In genomic region chr3:13575459-13576061, GRCh38 we compare ENCODE assay signal across 15 cellular contexts. TPM values are rescaled to one million over a fixed set of nuclear protein-coding genes. Genes with fewer than 3 reads are reported as not detected.
DNase-seq lines count a peak whose midpoint lies in the region; ATAC-seq, FAIRE-seq and TF ChIP-seq lines count a peak whose summit lies in the region.
"Had no signal": no experiment of that assay in that cellular context is flagged by ENCODE, and none has a peak within 500 bp of the region (broad histone marks: within the 10 kb centered on the region; RNA-seq: fewer than 3 reads in every experiment).

No MANE protein-coding gene starts in this region.

- CTCF ChIA-PET in WTC11 (lab: Charles Lee): interaction anchor here (0.7 to 2.1 kb wide), 6 partner anchors 11 to 73 kb away, joined by 3 to 6 read pairs (median 3); no protein-coding TSS in a partner anchor

- peaks cover 21% of the 10 kb centered on the region for H3K4me1 ChIP-seq in keratinocyte (ENCODE audit: control insufficient read depth, extremely low read depth, insufficient read depth, low read length)

- no peak for ATAC-seq in WTC11
- ATAC-seq in GM18870 (IDR thresholded peaks at IDR 0.05; ENCODE audit: unreplicated experiment): no peak

- H3K4me1 Mint-ChIP-seq in WTC11: peaks cover 20% of the 10 kb centered on the region

- in situ Hi-C loops in ACHN (cut with HindIII; ENCODE audit: low pct_ligation_motif_present, low pct_unique_long_range_greater_than_20kb, low sequenced_read_pairs): no loop called here

- H3K9me3 ChIP-seq in keratinocyte (ENCODE audit: control insufficient read depth, low read depth, low read length): no peaks in the 10 kb centered on the region
- H3K9me3 ChIP-seq: Caco-2 had no signal

- H3K79me2 ChIP-seq in keratinocyte (ENCODE audit: control insufficient read depth, insufficient read depth, low read length): no peaks in the 10 kb centered on the region

- no peaks in the 10 kb centered on the region for H3K36me3 Mint-ChIP-seq in WTC11

- H3K9me1 ChIP-seq in keratinocyte (ENCODE audit: control insufficient read depth, extremely low read depth, insufficient read depth, low read length): no peaks in the 10 kb centered on the region

- dilution Hi-C loops in keratinocyte (cut with MboI; ENCODE audit: extremely low pct_ligation_motif_present, low sequenced_read_pairs): no loop called here

- no peak overlapping the region for H3K27ac ChIP-seq in keratinocyte (ENCODE audit: control insufficient read depth, insufficient read depth, low read length)
- H3K27ac ChIP-seq in temporal lobe (ENCODE audit: low read depth, low read length): peak overlapping the region; percentile 1
- H3K27ac ChIP-seq: 22Rv1, brain microvascular endothelial cell had no signal

- no peaks in the 10 kb centered on the region for H3K36me3 ChIP-seq in keratinocyte (ENCODE audit: control insufficient read depth in 2 of 2, extremely low read depth in 1 of 2, insufficient read depth in 2 of 2, low read length in 2 of 2)
- H3K36me3 ChIP-seq: brain microvascular endothelial cell had no signal

- H3K4me2 ChIP-seq in keratinocyte (ENCODE audit: control insufficient read depth, extremely low read depth, insufficient read depth, low read depth, low read length): no peak overlapping the region

- no peak overlapping the region for H3K4me3 Mint-ChIP-seq in WTC11

- peak; percentile 27 for DNase-seq in DMS79 treated with DMSO at 0.1 percent for 48 hours (lab: John Stamatoyannopoulos, UW)
- DNase-seq in DMS79 (lab: John Stamatoyannopoulos, UW): no peak
- no peak for DNase-seq in WTC11 (ENCODE audit: low spot score)
- no peak for DNase-seq in keratinocyte (ENCODE audit: low read depth, low spot score)
- DNase-seq in ACHN: no peak
- no peak for DNase-seq in dermis blood vessel endothelial cell
- DNase-seq: activated CD4-positive, alpha-beta T cell treated with anti-CD3 and anti-CD28 coated beads, Interleukin-2, amount 50 U/mL, for 4 hours; activated effector memory CD4-positive, alpha-beta T cell treated with anti-CD3 and anti-CD28 coated beads, Interleukin-2, amount 50 U/mL, for 16 hours; Caco-2; effector CD8-positive, alpha-beta T cell had no signal

- H3K27me3 ChIP-seq in keratinocyte (ENCODE audit: control insufficient read depth, extremely low read depth, insufficient read depth, low read length): no peaks in the 10 kb centered on the region
- H3K27me3 ChIP-seq: brain microvascular endothelial cell had no signal

- no peaks in the 10 kb centered on the region for H3K27me3 Mint-ChIP-seq in WTC11 (ENCODE audit: low read depth)

- H3K9me3 Mint-ChIP-seq in WTC11: no peaks in the 10 kb centered on the region

- H2AFZ ChIP-seq in keratinocyte (ENCODE audit: control insufficient read depth, low read length): no peak overlapping the region

- TF ChIP-seq CTCF in WTC11 (IDR thresholded peaks at IDR 0.05) (no peak), keratinocyte (optimal IDR thresholded peaks at IDR 0.05 in 1 of 3, IDR thresholded peaks at IDR 0.05 in 1 of 3, conservative IDR thresholded peaks at IDR 0.05 in 1 of 3; ENCODE audit: extremely low read depth in 1 of 3, insufficient read depth in 2 of 3, low read length in 3 of 3) (no peak)

- POLR2A ChIA-PET in WTC11 (lab: Charles Lee): no interaction called here

- H3K27ac Mint-ChIP-seq in WTC11: peak overlapping the region; percentile 70

- H3K9ac ChIP-seq in keratinocyte (ENCODE audit: control insufficient read depth, extremely low read depth, insufficient read depth, low read length): no peak overlapping the region

- FAIRE-seq in keratinocyte (lab: Jason Lieb, UNC): peak; percentile 29
- FAIRE-seq: frontal cortex had no signal

- no peak overlapping the region for H3K4me3 ChIP-seq in keratinocyte (ENCODE audit: control insufficient read depth in 2 of 3, extremely low read depth in 1 of 3, insufficient read depth in 2 of 3, low read depth in 1 of 3, low read length in 3 of 3)

- H4K20me1 ChIP-seq in keratinocyte (ENCODE audit: control insufficient read depth, extremely low read depth, insufficient read depth, low read length): no peaks in the 10 kb centered on the region

TF ChIP-seq in WTC11, 78 proteins besides CTCF, POLR2A, EP300 and RAD21:
- TF ChIP-seq SP1 (CRISPR knock-in tag; conservative IDR thresholded peaks at IDR 0.05) (no peak), FOXP4 (CRISPR knock-in tag; IDR thresholded peaks at IDR 0.05) (no peak)

RNA-seq across cellular contexts. Expression of gene FBLN2, which starts 26.6 kb away (rescaled TPM):
- total RNA-seq in WTC11 (2021) (20.7 to 35.2 TPM (median 31.3 TPM) in 3 replicates), temporal lobe (9.1 TPM), dermis blood vessel endothelial cell (9.4 and 16.5 TPM in 2 replicates)
- polyA plus RNA-seq in keratinocyte: 0.72 to 3.2 TPM (median 0.87 TPM) in 3 replicates
- 1.1 TPM for polyA plus RNA-seq in keratinocyte (2011; ENCODE audit: low read depth)
- 0.15 and 0.61 TPM in 2 replicates for polyA plus RNA-seq in keratinocyte (2011; cell fraction: cytosol; rRNA removed)
- polyA plus RNA-seq in keratinocyte (2011; cell fraction: nucleus; rRNA removed): 1.6 and 2.6 TPM in 2 replicates
- polyA plus RNA-seq in keratinocyte (2012; ENCODE audit: low replicate concordance): 1.2 and 2.6 TPM in 2 replicates
- 1.4 to 3.1 TPM (median 1.8 TPM) in 3 replicates for polyA minus RNA-seq in keratinocyte
- 1.7 TPM for polyA minus RNA-seq in keratinocyte (2011; cell fraction: cytosol; rRNA and poly(A)+ RNA removed)
- polyA minus RNA-seq in keratinocyte (2011; cell fraction: nucleus; rRNA and poly(A)+ RNA removed): 3.2 and 3.7 TPM in 2 replicates
